In genomic region chr6:134035823-134036296, GRCh38 we compare ENCODE assay signal across 1 cellular context.
TF ChIP-seq lines count a peak whose summit lies in the region.

No MANE protein-coding gene starts in this region.

TF ChIP-seq in Ishikawa, 13 proteins besides CTCF, POLR2A, EP300 and RAD21 (continued from another document):
- TF ChIP-seq REST (IDR thresholded peaks at IDR 0.05; ENCODE audit: low read depth) (no peak), EGR1 (IDR thresholded peaks at IDR 0.05) (no peak)
